8 cellular contexts compared by ENCODE assay signal in the genomic region with DNA sequence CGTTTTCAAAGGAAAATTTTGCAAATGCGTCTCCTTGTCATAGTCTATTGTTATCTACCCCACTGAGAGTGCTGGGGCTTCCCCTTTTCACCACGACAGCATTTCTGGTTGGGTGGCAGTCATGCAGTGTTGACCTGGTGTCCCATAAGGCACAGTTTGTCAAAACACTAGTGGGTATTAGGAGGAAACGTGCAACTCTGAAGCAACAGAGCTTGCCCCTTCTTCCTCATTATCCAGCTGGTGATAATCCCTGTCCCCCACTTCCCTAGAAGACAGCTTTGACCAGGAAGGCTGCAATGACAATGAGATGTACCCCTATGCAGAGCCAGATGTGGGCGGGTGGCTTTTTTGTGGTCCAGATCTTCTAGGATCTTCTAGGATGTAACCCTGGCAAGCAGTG. TPM values are rescaled to one million over a fixed set of nuclear protein-coding genes. Genes with fewer than 3 reads are reported as not detected.
DNase-seq lines count a peak whose midpoint lies in the region; ATAC-seq and TF ChIP-seq lines count a peak whose summit lies in the region.

No MANE protein-coding gene starts in this region.

- DNase-seq in T-cell (peak in 31 of 34 experiments; percentile 11 to 61 (median 33)), osteocyte (ENCODE audit: extremely low spot score, unreplicated experiment) (no peak), epidermal melanocyte (ENCODE audit: insufficient read length, low spot score) (no peak), DMS 273 (lab: John Stamatoyannopoulos, UW; ENCODE audit: unreplicated experiment) (no peak)
- peak; percentile 38 to 41 for DNase-seq in stimulated activated CD8-positive, alpha-beta memory T cell treated with anti-CD3 and anti-CD28 coated beads, Interleukin-7, amount 100 ng/mL, for 4 hours (ENCODE audit: low read depth in 2 of 2)

- TF ChIP-seq CTCF in brain (conservative IDR thresholded peaks at IDR 0.05), result no peak
- no peak for TF ChIP-seq CTCF in osteocyte (IDR thresholded peaks at IDR 0.05)

- CTCF ChIA-PET in T-cell (lab: Charles Lee), result interaction anchor here in 1 of 2 donors (0.6 to 1.5 kb wide), 3 partner anchors 9 to 129 kb away, joined by 3 to 5 read pairs (median 4); no protein-coding TSS in a partner anchor

- peak overlapping the region; percentile 93 to 94 for H3K27ac Mint-ChIP-seq in T-cell
- peak overlapping the region in 1 of 5 experiments; percentile 54 for H3K27ac Mint-ChIP-seq in brain
- no peak overlapping the region for H3K27ac Mint-ChIP-seq in osteocyte (ENCODE audit: unreplicated experiment)

- POLR2A ChIA-PET in T-cell (lab: Charles Lee), result interaction anchor here in 1 of 2 donors (0.5 kb wide), 1 partner anchor 21 kb away, joined by 3 read pairs; no protein-coding TSS in a partner anchor

- H3K4me3 Mint-ChIP-seq in T-cell, result peak overlapping the region; percentile 87 to 96 (median 88)
- peak overlapping the region; percentile 39 to 79 (median 63) for H3K4me3 Mint-ChIP-seq in brain
- no peak overlapping the region for H3K4me3 Mint-ChIP-seq in osteocyte (ENCODE audit: unreplicated experiment)

- H3K4me1 Mint-ChIP-seq in T-cell (peaks cover 55 to 67% (median 66%) of the 10 kb centered on the region in 3 donors), brain (peaks cover 8% of the 10 kb centered on the region), osteocyte (ENCODE audit: unreplicated experiment) (peaks cover 11% of the 10 kb centered on the region)

- ATAC-seq in GM18502 (IDR thresholded peaks at IDR 0.05; ENCODE audit: poor library complexity, unreplicated experiment), result peak; percentile 59
- ATAC-seq in HG02798 (IDR thresholded peaks at IDR 0.05; ENCODE audit: poor library complexity, unreplicated experiment), result peak; percentile 74
- peak in 2 of 4 experiments; percentile 22 to 54 for ATAC-seq in T-cell (replicated peaks in 1 of 4)

- H3K9me3 Mint-ChIP-seq in T-cell (no peaks in the 10 kb centered on the region), brain (peaks cover 0 to 7% (median 0%) of the 10 kb centered on the region in 5 experiments), osteocyte (ENCODE audit: unreplicated experiment) (no peaks in the 10 kb centered on the region)

- H3K27me3 Mint-ChIP-seq in T-cell (no peaks in the 10 kb centered on the region), brain (peaks cover 18% of the 10 kb centered on the region), osteocyte (ENCODE audit: unreplicated experiment) (peaks cover 54% of the 10 kb centered on the region)

- H3K36me3 Mint-ChIP-seq in T-cell (peaks cover 5% of the 10 kb centered on the region), brain (no peaks in the 10 kb centered on the region), osteocyte (ENCODE audit: unreplicated experiment) (no peaks in the 10 kb centered on the region)

RNA-seq across cellular contexts. Expression of a gene that starts 1.8 kb away (rescaled TPM):
- total RNA-seq in T-cell (10 to 100 TPM; 46.3 to 58.1 (median 47.6) TPM), osteocyte (46.2 and 46.9 TPM in 2 replicates)
- polyA plus RNA-seq in brain (ENCODE audit: insufficient read depth, low read depth, low replicate concordance), result 96.8 TPM

Comparison
In these comparisons a context has a peak if more than half of its experiments do, and no peak if none do; other contexts are left out.
1. DNase-seq: peak in T-cell (31 of 34) and stimulated activated CD8-positive, alpha-beta memory T cell treated with anti-CD3 and anti-CD28 coated beads, Interleukin-7, amount 100 ng/mL, for 4 hours (2 of 2); none in osteocyte (single experiment), epidermal melanocyte (single experiment) and DMS 273 (single experiment).